21 cellular contexts compared by ENCODE assay signal in the genomic region with DNA sequence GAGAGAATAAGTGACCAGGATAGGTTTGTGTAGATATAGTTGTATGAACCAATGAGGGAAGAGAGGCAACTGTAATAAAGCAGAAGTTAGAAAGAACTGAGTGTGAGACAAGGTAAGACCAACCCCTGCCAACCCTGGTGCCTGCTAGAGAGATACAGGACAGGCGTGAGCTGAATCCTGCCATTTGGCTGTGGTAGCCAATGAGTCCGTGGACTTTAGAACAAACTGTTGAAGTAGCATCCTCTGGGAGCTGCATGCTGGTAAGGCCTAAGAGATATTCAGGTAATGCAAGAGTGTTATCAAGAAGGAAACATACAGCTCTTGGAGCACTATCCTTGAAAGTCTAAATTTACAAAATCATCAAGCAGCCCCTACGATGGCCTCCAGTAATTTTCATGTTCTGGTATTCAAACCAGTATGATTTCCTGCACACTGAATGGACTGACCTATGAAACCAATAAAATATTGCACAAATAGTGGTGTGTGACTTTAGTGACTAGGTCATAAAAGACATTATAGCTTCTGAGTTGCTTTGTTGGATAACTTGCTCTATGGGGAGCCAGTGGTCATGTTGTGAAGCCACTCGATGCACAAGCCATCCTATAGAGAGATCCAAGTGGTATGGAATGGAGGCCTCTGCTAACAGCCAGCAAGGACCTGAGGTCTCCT.
"Had no signal": no experiment of that assay in that cellular context is flagged by ENCODE, and none has a peak within 500 bp of the region (broad histone marks: within the 10 kb centered on the region; RNA-seq: fewer than 3 reads in every experiment).

No MANE protein-coding gene starts in this region.

- H3K9me3 ChIP-seq: MG63, SJSA1 had no signal

- DNase-seq: IMR-90, Karpas-422, KG1, MG63, NCI-H1092 treated with DMSO at 0.1 percent for 48 hours, NCI-H1436, NCI-H187, NCI-H2029 treated with DMSO at 0.1 percent for 48 hours, NCI-H2107, NCI-H2227 treated with DMSO at 0.1 percent for 48 hours, NCI-H446, NCI-H510A, NCI-H524 treated with DMSO at 0.1 percent for 48 hours, NCI-H69, NCI-H774, Right ventricle myocardium superior, RPMI8226, SIG-M5 had no signal

- H3K27me3 ChIP-seq: MG63, SJSA1 had no signal

- H3K27ac ChIP-seq: HL-60, SJSA1, SK-N-MC had no signal

- H3K4me1 ChIP-seq: SJSA1 had no signal

- H3K36me3 ChIP-seq: MG63, SJSA1 had no signal

- H3K4me3 ChIP-seq: MG63, SJSA1, SK-N-MC had no signal
